11 cellular contexts compared by ENCODE assay signal in the genomic region with DNA sequence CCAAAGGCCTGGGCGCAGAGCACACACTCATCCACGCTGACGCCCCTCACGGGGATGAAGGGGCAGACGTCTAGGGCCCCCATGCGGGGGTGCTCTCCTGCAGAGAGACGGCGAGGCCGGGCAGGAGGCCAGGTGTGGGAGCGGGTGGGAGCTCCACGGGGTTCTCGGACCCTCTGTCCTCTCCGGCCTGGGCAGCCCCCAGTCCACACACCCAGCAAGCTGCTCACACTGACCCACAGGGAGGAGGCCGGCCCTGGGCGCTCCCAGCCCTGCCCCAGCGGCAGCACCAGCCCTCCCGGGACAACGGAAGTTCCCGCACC. TPM values are rescaled to one million over a fixed set of nuclear protein-coding genes. Genes with fewer than 3 reads are reported as not detected.
DNase-seq lines count a peak whose midpoint lies in the region; ATAC-seq, FAIRE-seq and TF ChIP-seq lines count a peak whose summit lies in the region.
"Had no signal": no experiment of that assay in that cellular context is flagged by ENCODE, and none has a peak within 500 bp of the region (broad histone marks: within the 10 kb centered on the region; RNA-seq: fewer than 3 reads in every experiment).

No MANE protein-coding gene starts in this region.

- H3K9me3 ChIP-seq in GM23248 (ENCODE audit: low read depth) (no peaks in the 10 kb centered on the region), WERI-Rb-1 (ENCODE audit: severe bottlenecking) (no peaks in the 10 kb centered on the region), left ventricle myocardium inferior (replicated peaks) (no peaks in the 10 kb centered on the region), pancreas (no peaks in the 10 kb centered on the region)

- peak overlapping the region; percentile 16 for H3K4me2 ChIP-seq in GM23248 (ENCODE audit: unreplicated experiment)

- H3K27me3 ChIP-seq in GM23248 (replicated peaks; ENCODE audit: insufficient read depth) (no peaks in the 10 kb centered on the region), WERI-Rb-1 (ENCODE audit: insufficient read depth, low read depth, severe bottlenecking) (no peaks in the 10 kb centered on the region), left ventricle myocardium inferior (ENCODE audit: low read depth) (no peaks in the 10 kb centered on the region), pancreas (no peaks in the 10 kb centered on the region)

- in situ Hi-C loops in GM23248 (cut with MboI), result no loop called here

- no peak overlapping the region for H3K9ac ChIP-seq in GM23248

- H3F3A ChIP-seq in GM23248 (ENCODE audit: insufficient read depth), result peaks cover 6% of the 10 kb centered on the region; the same call in 1 of the 2 replicates

- no peaks in the 10 kb centered on the region for H3K4me1 ChIP-seq in GM23248 (ENCODE audit: insufficient read depth)
- H3K4me1 ChIP-seq in left ventricle myocardium inferior, result peaks cover 16% of the 10 kb centered on the region
- H3K4me1 ChIP-seq in pancreas, result peaks cover 0 to 4% (median 0%) of the 10 kb centered on the region in 3 donors

- no peak for TF ChIP-seq CTCF in WERI-Rb-1 (IDR thresholded peaks at IDR 0.05; ENCODE audit: low read depth, low read length)
- TF ChIP-seq CTCF in left ventricle myocardium inferior (IDR thresholded peaks at IDR 0.05; ENCODE audit: borderline replicate concordance), result no peak
- TF ChIP-seq CTCF in pancreas (IDR thresholded peaks at IDR 0.05), result no peak

- H3K4me3 ChIP-seq in GM23248, result 0 out of 2 replicates have a peak overlapping the region, but pooled peaks have one; percentile 12
- H3K4me3 ChIP-seq in WERI-Rb-1 (ENCODE audit: low read depth, low read length), result no peak overlapping the region
- peak overlapping the region; percentile 54 for H3K4me3 ChIP-seq in left ventricle myocardium inferior
- peak overlapping the region in 2 of 4 donors; percentile 27 to 35 for H3K4me3 ChIP-seq in pancreas

- H3K36me3 ChIP-seq in GM23248 (ENCODE audit: low read depth) (no peaks in the 10 kb centered on the region), WERI-Rb-1 (no peaks in the 10 kb centered on the region), left ventricle myocardium inferior (no peaks in the 10 kb centered on the region), pancreas (no peaks in the 10 kb centered on the region)

- H3K27ac ChIP-seq in GM23248, result no peak overlapping the region
- peak overlapping the region; percentile 77; the same call in 1 of the 2 replicates for H3K27ac ChIP-seq in WERI-Rb-1
- H3K27ac ChIP-seq in left ventricle myocardium inferior (replicated peaks), result peak overlapping the region; percentile 47
- no peak overlapping the region for H3K27ac ChIP-seq in pancreas

- no peaks in the 10 kb centered on the region for H3K79me2 ChIP-seq in GM23248 (ENCODE audit: insufficient read depth)

- H2AFZ ChIP-seq in GM23248, result peak overlapping the region; percentile 55; the same call in 1 of the 2 replicates

- peak; percentile 33 to 60 (median 44) for ATAC-seq in pancreas

- no peak for DNase-seq in GM23248
- no peak for DNase-seq in WERI-Rb-1
- no peak for DNase-seq in left ventricle myocardium inferior
- DNase-seq in pancreas, result peak in 4 of 6 donors; percentile 3 to 79 (median 34)
- DNase-seq in NCI-H1694 (lab: John Stamatoyannopoulos, UW), result no peak
- DNase-seq in midbrain (lab: John Stamatoyannopoulos, UW), result no peak
- DNase-seq in AG08395 (ENCODE audit: low spot score), result no peak
- DNase-seq in NCI-H2107 treated with DMSO at 0.1 percent for 48 hours (lab: John Stamatoyannopoulos, UW; ENCODE audit: unreplicated experiment), result no peak
- DNase-seq: NCI-H510A had no signal

- 30 to 32% methylated on average over 17 to 19 of the region's 19 CpGs for WGBS in GM23248 (ENCODE audit: low coverage in 1 of 2, low lambda C conversion rate in 2 of 2, missing lambda C conversion rate in 2 of 2), 2 experiments
- WGBS in pancreas, 2 donors, result 9 to 17% methylated on average over 18 to 19 of the region's 19 CpGs

- no peaks in the 10 kb centered on the region for H4K20me1 ChIP-seq in GM23248 (ENCODE audit: insufficient read depth)

- FAIRE-seq in pancreas (lab: Jason Lieb, UNC), result no peak
- FAIRE-seq: H54 had no signal

- intact Hi-C loops in left ventricle myocardium inferior (cut with micrococcal nuclease), result no loop called here
- intact Hi-C loops in pancreas (cut with DNase I), result no loop called here

- H3K9me2 ChIP-seq in GM23248 (ENCODE audit: insufficient read depth), result no peaks in the 10 kb centered on the region

RNA-seq across cellular contexts. Expression of gene FTCD, which starts 2.5 kb away (rescaled TPM):
- not detected in 2 replicates for total RNA-seq in GM23248 (2014; rRNA removed; shearing (Covaris generic))
- not detected in 2 replicates for polyA plus RNA-seq in GM23248 (2016; fragmentation: Nextera tagmentation; extraction: Ambion mirVana)
- 2.2 TPM for total RNA-seq in left ventricle myocardium inferior
- total RNA-seq in pancreas, result 1 to 10 TPM in 1 of 6 donors, under 1 TPM in 5; 0.31 to 1.4 (median 0.42) TPM
- 10 to 100 TPM in 1 of 2 donors, 1 to 10 TPM in 1; 4.9 to 14.0 TPM for polyA plus RNA-seq in pancreas
- total RNA-seq: CD4-positive, CD25-positive, alpha-beta regulatory T cell had no signal

RNA-seq across cellular contexts. Expression of gene SPATC1L, which starts 31.4 kb away (rescaled TPM):
- 5.2 and 5.3 TPM in 2 replicates for total RNA-seq in GM23248 (2014; rRNA removed; shearing (Covaris generic))
- polyA plus RNA-seq in GM23248 (2016; fragmentation: Nextera tagmentation; extraction: Ambion mirVana) (15.2 and 15.7 TPM in 2 replicates), pancreas (10 to 100 TPM; 12.9 to 26.9 TPM)
- total RNA-seq in left ventricle myocardium inferior (7.0 TPM), pancreas (1 to 10 TPM; 3.1 to 8.1 (median 6.0) TPM)

RNA-seq across cellular contexts. Expression of gene COL6A2, which starts 55.0 kb away (rescaled TPM):
- 1,939 and 2,103 TPM in 2 replicates for total RNA-seq in GM23248 (2014; rRNA removed; shearing (Covaris generic))
- polyA plus RNA-seq in GM23248 (2016; fragmentation: Nextera tagmentation; extraction: Ambion mirVana), result 650 and 676 TPM in 2 replicates
- 157 TPM for total RNA-seq in left ventricle myocardium inferior
- 100 to 1,000 TPM in 1 of 6 donors, 10 to 100 TPM in 5; 15.2 to 135 (median 45.5) TPM for total RNA-seq in pancreas
- polyA plus RNA-seq in pancreas, result 100 to 1,000 TPM in 1 of 2 donors, 10 to 100 TPM in 1; 66.9 to 116 TPM

Comparison
In these comparisons a context has a peak if more than half of its experiments do, and no peak if none do; other contexts are left out.
1. DNase-seq: peak in pancreas (4 of 6); none in GM23248 (single experiment), WERI-Rb-1 (single experiment), left ventricle myocardium inferior (single experiment), NCI-H1694 (single experiment), midbrain (single experiment), AG08395 (single experiment) and NCI-H2107 treated with DMSO at 0.1 percent for 48 hours (single experiment).
2. H3K27ac ChIP-seq: peak in WERI-Rb-1 (single experiment) and left ventricle myocardium inferior (single experiment); none in GM23248 (single experiment) and pancreas (0 of 4).
3. RNA of gene COL6A2, which starts 55.0 kb away (total RNA-seq): 1,939 to 2,103 TPM in GM23248; 157 TPM in left ventricle myocardium inferior (single experiment) and 15.2 to 135 TPM in pancreas; every median in the first group is over 10 times any median in the second.